In the genomic region with DNA sequence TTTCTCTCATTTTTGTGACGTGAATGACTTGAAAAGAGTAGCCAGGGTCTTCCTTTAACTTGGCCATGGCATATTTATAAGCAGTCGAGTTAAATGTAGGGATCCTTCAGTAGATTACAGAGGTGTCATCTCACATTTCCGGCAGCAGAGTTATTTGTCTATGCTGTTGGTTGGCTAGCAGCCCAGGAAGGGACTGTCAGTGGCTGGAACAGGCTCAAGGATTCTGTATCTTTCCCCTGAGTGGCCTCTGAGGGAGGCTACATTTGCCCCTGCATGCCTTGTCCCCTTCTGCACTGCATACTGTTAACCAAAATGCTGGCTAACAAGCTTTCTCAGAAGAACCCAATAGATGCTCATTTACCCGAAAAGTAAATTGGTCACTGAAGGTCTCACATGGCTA, we compare ENCODE assay signal across 17 cellular contexts.
DNase-seq lines count a peak whose midpoint lies in the region; ATAC-seq and TF ChIP-seq lines count a peak whose summit lies in the region.
"Had no signal": no experiment of that assay in that cellular context is flagged by ENCODE, and none has a peak within 500 bp of the region (broad histone marks: within the 10 kb centered on the region; RNA-seq: fewer than 3 reads in every experiment).

No MANE protein-coding gene starts in this region.

- no peak overlapping the region for H4K8ac ChIP-seq in mesenchymal stem cell (ENCODE audit: low read length)

- H3K23ac ChIP-seq in mesenchymal stem cell (ENCODE audit: low read length in 2 of 2), result no peak overlapping the region

- no peaks in the 10 kb centered on the region for H3K36me3 ChIP-seq in mesenchymal stem cell (ENCODE audit: control insufficient read depth in 1 of 2, insufficient read depth in 2 of 2, low read depth in 1 of 2, low read length in 2 of 2)
- H3K36me3 ChIP-seq: HAP-1 had no signal

- H3K27ac ChIP-seq in mesenchymal stem cell (ENCODE audit: low read length, poor library complexity, severe bottlenecking), result no peak overlapping the region
- H3K27ac ChIP-seq: BLaER1, RWPE1, stomach had no signal

- H2BK15ac ChIP-seq in mesenchymal stem cell (ENCODE audit: low read depth, poor library complexity, severe bottlenecking), result no peak overlapping the region

- H2BK120ac ChIP-seq in mesenchymal stem cell (ENCODE audit: low read depth, low read length), result no peak overlapping the region

- H3K4ac ChIP-seq in mesenchymal stem cell (ENCODE audit: low read depth in 1 of 2, low read length in 2 of 2), result no peak overlapping the region

- H3K4me2 ChIP-seq in mesenchymal stem cell (ENCODE audit: low read length, poor library complexity, severe bottlenecking), result no peak overlapping the region
- H3K4me2 ChIP-seq: BLaER1 had no signal

- peak; percentile 86 for DNase-seq in DMS53 (lab: John Stamatoyannopoulos, UW)
- DNase-seq in NCI-H1092 (lab: John Stamatoyannopoulos, UW), result peak; percentile 6
- peak; percentile 48 for DNase-seq in choroid plexus epithelial cell (ENCODE audit: low read depth)
- peak; percentile 18 for DNase-seq in mesenchymal stem cell
- DNase-seq in activated CD8-positive, alpha-beta memory T cell treated with anti-CD3 and anti-CD28 coated beads, Interleukin-2, amount 50 U/mL, for 48 hours, result no peak
- no peak for DNase-seq in Kasumi-1 (lab: John Stamatoyannopoulos, UW)
- no peak for DNase-seq in stimulated activated naive CD8-positive, alpha-beta T cell treated with anti-CD3 and anti-CD28 coated beads, Interleukin-15, Interleukin-2, amounts not matched to agents 100 U/mL and 50 U/mL, for 24 hours
- DNase-seq: activated CD4-positive, alpha-beta T cell treated with anti-CD3 and anti-CD28 coated beads for 4 hours; activated naive CD8-positive, alpha-beta T cell treated with anti-CD3 and anti-CD28 coated beads, Interleukin-2, amount 10 ng/mL, durations not matched to agents 7 days and 5 days; activated T-cell treated with anti-CD3 and anti-CD28 coated beads for 4 hours; central memory CD4-positive, alpha-beta T cell; NCI-H187 treated with DMSO at 0.1 percent for 48 hours; stomach had no signal

- peaks cover 7% of the 10 kb centered on the region for H3K79me1 ChIP-seq in mesenchymal stem cell (replicated peaks; ENCODE audit: low read length, poor library complexity, severe bottlenecking)

- no peak overlapping the region for H2AFZ ChIP-seq in mesenchymal stem cell (ENCODE audit: low read depth, low read length)

- no peaks in the 10 kb centered on the region for H3K4me1 ChIP-seq in mesenchymal stem cell (ENCODE audit: control insufficient read depth, insufficient read depth, low read depth, low read length)
- H3K4me1 ChIP-seq: BLaER1, HAP-1 had no signal

- H2BK5ac ChIP-seq in mesenchymal stem cell (ENCODE audit: low read depth, low read length, poor library complexity, severe bottlenecking), result no peak overlapping the region

- WGBS in mesenchymal stem cell, result 88% methylated on average over 4 of the region's 4 CpGs

- H3K4me3 ChIP-seq in choroid plexus epithelial cell (ENCODE audit: low read depth, low read length) (no peak overlapping the region), mesenchymal stem cell (ENCODE audit: insufficient read depth in 1 of 2, low read depth in 1 of 2, low read length in 2 of 2) (no peak overlapping the region)
- H3K4me3 ChIP-seq: BLaER1, HAP-1, stomach had no signal

- no peak overlapping the region for H2AK5ac ChIP-seq in mesenchymal stem cell (ENCODE audit: low read length, severe bottlenecking)

- no peak overlapping the region for H2BK12ac ChIP-seq in mesenchymal stem cell (ENCODE audit: low read length in 2 of 2)

- no peak for TF ChIP-seq CTCF in choroid plexus epithelial cell (conservative IDR thresholded peaks at IDR 0.05; ENCODE audit: low read depth, low read length)

- no peak overlapping the region for H4K91ac ChIP-seq in mesenchymal stem cell (ENCODE audit: low read length)

- H3K27me3 ChIP-seq in mesenchymal stem cell (ENCODE audit: control insufficient read depth in 1 of 2, insufficient read depth in 1 of 2, low read length in 2 of 2), result no peaks in the 10 kb centered on the region
- H3K27me3 ChIP-seq: BLaER1, stomach had no signal

- no peak overlapping the region for H3K9ac ChIP-seq in mesenchymal stem cell (ENCODE audit: low read length)
- H3K9ac ChIP-seq: BLaER1 had no signal

- no peaks in the 10 kb centered on the region for H3K9me3 ChIP-seq in mesenchymal stem cell (ENCODE audit: control insufficient read depth, low read length)
- H3K9me3 ChIP-seq: BLaER1, HAP-1, stomach had no signal

- no peak overlapping the region for H3K18ac ChIP-seq in mesenchymal stem cell (ENCODE audit: low read depth in 1 of 2, low read length in 2 of 2)

- no peak for ATAC-seq in stimulated activated naive CD8-positive, alpha-beta T cell treated with anti-CD3 and anti-CD28 coated beads, Interleukin-15, Interleukin-2, amounts not matched to agents 100 U/mL and 50 U/mL, for 24 hours
- ATAC-seq in GM21576 (IDR thresholded peaks at IDR 0.05; ENCODE audit: unreplicated experiment), result no peak

- no peak overlapping the region for H3K14ac ChIP-seq in mesenchymal stem cell (ENCODE audit: low read length in 2 of 2)

Comparison
In these comparisons a context has a peak if more than half of its experiments do, and no peak if none do; other contexts are left out.
1. DNase-seq: peak in DMS53 (single experiment), NCI-H1092 (single experiment), choroid plexus epithelial cell (single experiment) and mesenchymal stem cell (single experiment); none in activated CD8-positive, alpha-beta memory T cell treated with anti-CD3 and anti-CD28 coated beads, Interleukin-2, amount 50 U/mL, for 48 hours (single experiment), Kasumi-1 (0 of 2) and stimulated activated naive CD8-positive, alpha-beta T cell treated with anti-CD3 and anti-CD28 coated beads, Interleukin-15, Interleukin-2, amounts not matched to agents 100 U/mL and 50 U/mL, for 24 hours (single experiment).